In genomic region chr6:3625161-3625979, GRCh38 we compare ENCODE assay signal across 23 cellular contexts.
DNase-seq lines count a peak whose midpoint lies in the region; ATAC-seq and TF ChIP-seq lines count a peak whose summit lies in the region.
"Had no signal": no experiment of that assay in that cellular context is flagged by ENCODE, and none has a peak within 500 bp of the region (broad histone marks: within the 10 kb centered on the region; RNA-seq: fewer than 3 reads in every experiment).

No MANE protein-coding gene starts in this region.

- H3K23ac ChIP-seq in H9 (ENCODE audit: insufficient read length, low read depth, low read length) (no peak overlapping the region), neuronal stem cell (ENCODE audit: low read depth, low read length, poor library complexity) (no peak overlapping the region)

- peaks cover 44 to 48% of the 10 kb centered on the region in 2 experiments for H3K4me1 Mint-ChIP-seq in H9
- H3K4me1 Mint-ChIP-seq: activated naive CD4-positive, alpha-beta T cell treated with anti-CD3 and anti-CD28 coated beads, Interleukin-2, amount 10 ng/mL, durations not matched to agents 7 days and 5 days; stimulated activated memory B cell treated with anti-CD40 and anti-IgM and Interleukin-4, amounts not matched to agents 10 μg/mL and 1 μg/mL and 100 μg/mL, for 72 hours had no signal

- no peak overlapping the region for H2AK5ac ChIP-seq in H9 (ENCODE audit: insufficient read length, low read length)
- peak overlapping the region; percentile 32 for H2AK5ac ChIP-seq in neuronal stem cell (ENCODE audit: low read depth, low read length)

- H3T11ph ChIP-seq in H9 (ENCODE audit: low read length): no peak overlapping the region

- no peak overlapping the region for H4K5ac ChIP-seq in H9 (ENCODE audit: insufficient read length, low read depth, low read length)

- H3K36me3 ChIP-seq in brain microvascular endothelial cell (replicated peaks) (no peaks in the 10 kb centered on the region), neuronal stem cell (replicated peaks in 1 of 2; ENCODE audit: control insufficient read depth in 2 of 2, insufficient read depth in 2 of 2, low read length in 2 of 2) (no peaks in the 10 kb centered on the region)
- H3K36me3 ChIP-seq: prostate gland had no signal

- H3K23me2 ChIP-seq in H9 (ENCODE audit: insufficient read length, low read depth, low read length, poor library complexity, severe bottlenecking): no peaks in the 10 kb centered on the region

- H4K8ac ChIP-seq in H9 (replicated peaks; ENCODE audit: insufficient read length, low read depth, low read length) (no peak overlapping the region), neuronal stem cell (ENCODE audit: low read depth, low read length) (no peak overlapping the region)

- no peak overlapping the region for H3K56ac ChIP-seq in H9 (ENCODE audit: insufficient read length, low read depth, low read length)

- H3K9ac ChIP-seq in H9 (ENCODE audit: extremely low read depth, insufficient read length, low read length) (no peak overlapping the region), neuronal stem cell (ENCODE audit: low read depth, low read length, poor library complexity) (no peak overlapping the region)

- ATAC-seq in GM19035 (IDR thresholded peaks at IDR 0.05; ENCODE audit: unreplicated experiment): no peak
- ATAC-seq: HepG2; left ventricle myocardium superior; natural killer cell treated with Interleukin-12 subunit alpha and Interleukin-12 subunit beta and Interleukin-15 and Interleukin-18, amount 100 ng/mL, for 72 hours; stimulated activated memory B cell treated with anti-CD40 and anti-IgM and Interleukin-4, amounts not matched to agents 10 μg/mL and 1 μg/mL and 100 μg/mL, for 72 hours had no signal

- H3K4me1 ChIP-seq in H9 (ENCODE audit: insufficient read depth, low read length): peaks cover 2% of the 10 kb centered on the region; the same call in 1 of the 2 replicates
- H3K4me1 ChIP-seq in neuronal stem cell (ENCODE audit: control insufficient read depth in 2 of 2, insufficient read depth in 1 of 2, low read depth in 1 of 2, low read length in 2 of 2): peaks cover 14 to 34% of the 10 kb centered on the region in 2 donors
- H3K4me1 ChIP-seq: prostate gland had no signal

- H3K9me3 Mint-ChIP-seq in H9: no peaks in the 10 kb centered on the region
- H3K9me3 Mint-ChIP-seq: activated naive CD4-positive, alpha-beta T cell treated with anti-CD3 and anti-CD28 coated beads, Interleukin-2, amount 10 ng/mL, durations not matched to agents 7 days and 5 days; immature natural killer cell; natural killer cell treated with Interleukin-12 subunit alpha and Interleukin-12 subunit beta and Interleukin-15 and Interleukin-18, amount 100 ng/mL, for 72 hours; stimulated activated memory B cell treated with anti-CD40 and anti-IgM and Interleukin-4, amounts not matched to agents 10 μg/mL and 1 μg/mL and 100 μg/mL, for 72 hours had no signal

- H2BK15ac ChIP-seq in H9 (ENCODE audit: low read depth, low read length) (no peak overlapping the region), neuronal stem cell (ENCODE audit: low read length) (no peak overlapping the region)

- H2BK120ac ChIP-seq in H9 (ENCODE audit: low read depth, low read length, poor library complexity, severe bottlenecking): no peak overlapping the region
- H2BK120ac ChIP-seq in neuronal stem cell (ENCODE audit: low read depth, low read length): no peak overlapping the region

- H3K27me3 Mint-ChIP-seq in H9 (ENCODE audit: low read depth): peaks cover 32% of the 10 kb centered on the region

- H3K27ac ChIP-seq in H9 (ENCODE audit: insufficient read length, low read depth, low read length) (no peak overlapping the region), brain microvascular endothelial cell (no peak overlapping the region), neuronal stem cell (replicated peaks; ENCODE audit: low read length) (no peak overlapping the region)
- H3K27ac ChIP-seq: hepatocyte, prostate gland had no signal

- H4K91ac ChIP-seq in H9 (ENCODE audit: insufficient read length, low read depth, low read length) (no peak overlapping the region), neuronal stem cell (ENCODE audit: low read depth, low read length, poor library complexity) (peak overlapping the region; percentile 20)

- TF ChIP-seq CTCF in H9 (conservative IDR thresholded peaks at IDR 0.05) (peak; percentile 26; the same call in 1 of the 3 replicates), brain microvascular endothelial cell (IDR thresholded peaks at IDR 0.05; ENCODE audit: low read depth, low read length, missing control alignments) (peak; percentile 1)

- DNase-seq in COR-L47 (lab: John Stamatoyannopoulos, UW) (peak; percentile 49), H9 (peak; percentile 46), brain microvascular endothelial cell (no peak), neuronal stem cell (ENCODE audit: low spot score) (no peak), HuH-7.5 (ENCODE audit: low spot score) (no peak), SKM-1 treated with dmso at 0.1 percent for 144 hours (lab: John Stamatoyannopoulos, UW; ENCODE audit: unreplicated experiment) (no peak)
- DNase-seq: activated CD4-positive, alpha-beta T cell treated with anti-CD3 and anti-CD28 coated beads for 1 hour; activated naive CD4-positive, alpha-beta T cell treated with anti-CD3 and anti-CD28 coated beads, Interleukin-2, amount 10 ng/mL, durations not matched to agents 7 days and 5 days; amygdala; CD4-positive, alpha-beta memory T cell; central memory CD4-positive, alpha-beta T cell; foreskin melanocyte; GF-D8; immature natural killer cell; left ventricle myocardium superior; SHP77; stimulated activated CD4-positive, alpha-beta T cell treated with anti-CD3 and anti-CD28 coated beads, Interleukin-2, amount 100 ng/mL, for 24 hours had no signal

- WGBS in H9 (ENCODE audit: extremely low coverage, insufficient read length, low lambda C conversion rate): no CpG with 5 or more reads among the region's 16 CpGs
- WGBS in neuronal stem cell (ENCODE audit: extremely low coverage in 2 of 2, insufficient read length in 2 of 2, insufficient replicate concordance in 1 of 2), 2 donors: no CpG with 5 or more reads among the region's 16 CpGs

- H3K4me2 ChIP-seq in H9 (ENCODE audit: insufficient read depth, insufficient read length, low read length) (no peak overlapping the region), neuronal stem cell (ENCODE audit: insufficient read depth, low read length, poor library complexity, severe bottlenecking) (no peak overlapping the region)
- H3K4me2 ChIP-seq: hepatocyte had no signal

- H2BK5ac ChIP-seq in H9 (ENCODE audit: insufficient read length, low read length) (no peak overlapping the region), neuronal stem cell (ENCODE audit: low read length) (no peak overlapping the region)

- no peaks in the 10 kb centered on the region for H4K20me1 ChIP-seq in H9 (ENCODE audit: control insufficient read depth, insufficient read depth, insufficient read length)

- H3K4me3 ChIP-seq in brain microvascular endothelial cell (ENCODE audit: low read depth, low read length) (no peak overlapping the region), neuronal stem cell (ENCODE audit: low read length in 2 of 2) (no peak overlapping the region)
- H3K4me3 ChIP-seq: hepatocyte, prostate gland had no signal

- H3K14ac ChIP-seq in H9 (ENCODE audit: insufficient read depth, low read length): peak overlapping the region; percentile 41; the same call in 1 of the 2 replicates
- H3K14ac ChIP-seq in neuronal stem cell (ENCODE audit: low read length): no peak overlapping the region

- H3K9me3 ChIP-seq in H9 (ENCODE audit: control insufficient read depth, low read depth, low read length) (no peaks in the 10 kb centered on the region), neuronal stem cell (replicated peaks in 1 of 2; ENCODE audit: control insufficient read depth in 2 of 2, insufficient read depth in 1 of 2, low read depth in 1 of 2, low read length in 2 of 2) (no peaks in the 10 kb centered on the region)
- H3K9me3 ChIP-seq: prostate gland had no signal

- no peak overlapping the region for H3K4me3 Mint-ChIP-seq in H9
- H3K4me3 Mint-ChIP-seq: activated naive CD4-positive, alpha-beta T cell treated with anti-CD3 and anti-CD28 coated beads, Interleukin-2, amount 10 ng/mL, durations not matched to agents 7 days and 5 days; CD4-positive, alpha-beta memory T cell; immature natural killer cell; natural killer cell treated with Interleukin-12 subunit alpha and Interleukin-12 subunit beta and Interleukin-15 and Interleukin-18, amount 100 ng/mL, for 72 hours; stimulated activated memory B cell treated with anti-CD40 and anti-IgM and Interleukin-4, amounts not matched to agents 10 μg/mL and 1 μg/mL and 100 μg/mL, for 72 hours had no signal

- H3K27ac Mint-ChIP-seq in H9: peak overlapping the region in 1 of 3 experiments; percentile 23; a peak in 1 of 7 replicates
- H3K27ac Mint-ChIP-seq: activated naive CD4-positive, alpha-beta T cell treated with anti-CD3 and anti-CD28 coated beads, Interleukin-2, amount 10 ng/mL, durations not matched to agents 7 days and 5 days; CD4-positive, alpha-beta memory T cell; immature natural killer cell; natural killer cell treated with Interleukin-12 subunit alpha and Interleukin-12 subunit beta and Interleukin-15 and Interleukin-18, amount 100 ng/mL, for 72 hours; stimulated activated memory B cell treated with anti-CD40 and anti-IgM and Interleukin-4, amounts not matched to agents 10 μg/mL and 1 μg/mL and 100 μg/mL, for 72 hours had no signal

- no peaks in the 10 kb centered on the region for H3K27me3 ChIP-seq in H9 (ENCODE audit: insufficient read depth, low read length)
- H3K27me3 ChIP-seq in brain microvascular endothelial cell (replicated peaks): no peaks in the 10 kb centered on the region
- H3K27me3 ChIP-seq in neuronal stem cell (ENCODE audit: control insufficient read depth in 3 of 3, insufficient read depth in 3 of 3, low read depth in 1 of 3, low read length in 3 of 3): no peaks in the 10 kb centered on the region
- H3K27me3 ChIP-seq: hepatocyte had no signal

- H2AFZ ChIP-seq in H9 (ENCODE audit: low read length) (no peak overlapping the region), neuronal stem cell (ENCODE audit: low read length) (peak overlapping the region; percentile 67)
- H2AFZ ChIP-seq: hepatocyte had no signal

- H3K79me2 ChIP-seq in H9 (ENCODE audit: insufficient read depth, low read length): no peaks in the 10 kb centered on the region
- H3K79me2 ChIP-seq: hepatocyte had no signal

- H2BK12ac ChIP-seq in H9 (ENCODE audit: insufficient read length, low read depth, low read length) (no peak overlapping the region), neuronal stem cell (ENCODE audit: low read length) (peak overlapping the region; percentile 43)

- no peaks in the 10 kb centered on the region for H3K79me1 ChIP-seq in H9 (ENCODE audit: insufficient read depth, low read depth, low read length, poor library complexity, severe bottlenecking)
- no peaks in the 10 kb centered on the region for H3K79me1 ChIP-seq in neuronal stem cell (ENCODE audit: low read depth, low read length)

- in situ Hi-C loops in brain microvascular endothelial cell (cut with HindIII; ENCODE audit: low pct_ligation_motif_present, low sequenced_read_pairs): no loop called here

- H3K36me3 Mint-ChIP-seq in H9 (ENCODE audit: insufficient read depth in 1 of 3, low read depth in 3 of 3): peaks cover 0 to 4% (median 0%) of the 10 kb centered on the region in 3 experiments; a peak in 1 of 7 replicates
- H3K36me3 Mint-ChIP-seq: activated naive CD4-positive, alpha-beta T cell treated with anti-CD3 and anti-CD28 coated beads, Interleukin-2, amount 10 ng/mL, durations not matched to agents 7 days and 5 days; CD4-positive, alpha-beta memory T cell; immature natural killer cell; natural killer cell treated with Interleukin-12 subunit alpha and Interleukin-12 subunit beta and Interleukin-15 and Interleukin-18, amount 100 ng/mL, for 72 hours; stimulated activated memory B cell treated with anti-CD40 and anti-IgM and Interleukin-4, amounts not matched to agents 10 μg/mL and 1 μg/mL and 100 μg/mL, for 72 hours had no signal

- H2BK20ac ChIP-seq in H9 (ENCODE audit: low read depth, low read length, poor library complexity, severe bottlenecking): no peak overlapping the region

- H3K18ac ChIP-seq in H9 (ENCODE audit: insufficient read length, low read depth, low read length) (no peak overlapping the region), neuronal stem cell (ENCODE audit: low read length) (peak overlapping the region; percentile 65)

- H3K4ac ChIP-seq in H9 (ENCODE audit: low read depth, low read length) (no peak overlapping the region), neuronal stem cell (ENCODE audit: low read length) (no peak overlapping the region)

Comparison
In these comparisons a context has a peak if more than half of its experiments do, and no peak if none do; other contexts are left out.
1. DNase-seq: peak in COR-L47 (single experiment) and H9 (single experiment); none in brain microvascular endothelial cell (single experiment), neuronal stem cell (single experiment), HuH-7.5 (single experiment) and SKM-1 treated with dmso at 0.1 percent for 144 hours (single experiment).